8 cellular contexts compared by ENCODE assay signal in genomic region chr17:37047631-37048104, GRCh38.
DNase-seq lines count a peak whose midpoint lies in the region; ATAC-seq and TF ChIP-seq lines count a peak whose summit lies in the region.

No MANE protein-coding gene starts in this region.

- H3K27ac ChIP-seq in lower lobe of right lung, result no peak overlapping the region

- H3K4me1 ChIP-seq in lower lobe of right lung, result no peaks in the 10 kb centered on the region

- POLR2A ChIA-PET in activated CD4-positive, alpha-beta memory T cell treated with anti-CD3 and anti-CD28 coated beads, Interleukin-2, amount 10 ng/mL, durations not matched to agents 7 days and 5 days (lab: Charles Lee), result interaction anchor here (0.8 to 1.1 kb wide), 2 partner anchors 9 to 99 kb away, joined by 3 read pairs; partner anchors contain the start of gene AATF

- ATAC-seq in lower lobe of right lung, result peak; percentile 74 to 76
- ATAC-seq in GM19463 (IDR thresholded peaks at IDR 0.05; ENCODE audit: unreplicated experiment), result no peak

- H3K4me3 Mint-ChIP-seq in activated CD4-positive, alpha-beta memory T cell treated with anti-CD3 and anti-CD28 coated beads, Interleukin-2, amount 10 ng/mL, durations not matched to agents 7 days and 5 days, result no peak overlapping the region

- intact Hi-C loops in lower lobe of right lung (cut with DNase I), result no loop called here

- TF ChIP-seq CTCF in lower lobe of right lung (IDR thresholded peaks at IDR 0.05), result peak; percentile 82

- H3K36me3 Mint-ChIP-seq in activated CD4-positive, alpha-beta memory T cell treated with anti-CD3 and anti-CD28 coated beads, Interleukin-2, amount 10 ng/mL, durations not matched to agents 7 days and 5 days (ENCODE audit: low read depth), result peaks cover 9% of the 10 kb centered on the region

- H3K27ac Mint-ChIP-seq in activated CD4-positive, alpha-beta memory T cell treated with anti-CD3 and anti-CD28 coated beads, Interleukin-2, amount 10 ng/mL, durations not matched to agents 7 days and 5 days, result no peak overlapping the region

- H3K9me3 ChIP-seq in lower lobe of right lung, result no peaks in the 10 kb centered on the region

- CTCF ChIA-PET in activated CD4-positive, alpha-beta memory T cell treated with anti-CD3 and anti-CD28 coated beads, Interleukin-2, amount 10 ng/mL, durations not matched to agents 7 days and 5 days (lab: Charles Lee), result interaction anchor here (0.6 to 2.7 kb wide), 34 partner anchors 9 to 447 kb away, joined by 3 to 14 read pairs (median 4); partner anchors contain the start of genes AATF and MRM1

- no peaks in the 10 kb centered on the region for H3K27me3 Mint-ChIP-seq in activated CD4-positive, alpha-beta memory T cell treated with anti-CD3 and anti-CD28 coated beads, Interleukin-2, amount 10 ng/mL, durations not matched to agents 7 days and 5 days

- H3K27me3 ChIP-seq in lower lobe of right lung (ENCODE audit: low read depth), result no peaks in the 10 kb centered on the region

- H3K4me1 Mint-ChIP-seq in activated CD4-positive, alpha-beta memory T cell treated with anti-CD3 and anti-CD28 coated beads, Interleukin-2, amount 10 ng/mL, durations not matched to agents 7 days and 5 days, result peaks cover 9% of the 10 kb centered on the region

- DNase-seq in CD1c-positive myeloid dendritic cell (ENCODE audit: extremely low spot score) (peak; percentile 79), HS-27A (ENCODE audit: low read depth) (peak; percentile 7), NCI-H82 treated with DMSO at 0.1 percent for 48 hours (lab: John Stamatoyannopoulos, UW; ENCODE audit: unreplicated experiment) (peak; percentile 78), ecto neural progenitor cell (ENCODE audit: low spot score) (peak; percentile 90), lower lobe of right lung (peak; percentile 81)
- peak; percentile 84 for DNase-seq in activated CD4-positive, alpha-beta memory T cell treated with anti-CD3 and anti-CD28 coated beads, Interleukin-2, amount 10 ng/mL, durations not matched to agents 7 days and 5 days
- peak; percentile 47 for DNase-seq in stimulated activated CD8-positive, alpha-beta memory T cell treated with anti-CD3 and anti-CD28 coated beads, Interleukin-12 subunit alpha, Interleukin-12 subunit beta, amount 100 ng/mL, for 24 hours (ENCODE audit: extremely low read depth)

- no peaks in the 10 kb centered on the region for H3K9me3 Mint-ChIP-seq in activated CD4-positive, alpha-beta memory T cell treated with anti-CD3 and anti-CD28 coated beads, Interleukin-2, amount 10 ng/mL, durations not matched to agents 7 days and 5 days

- no peak overlapping the region for H3K4me3 ChIP-seq in lower lobe of right lung

- peaks cover 45% of the 10 kb centered on the region for H3K36me3 ChIP-seq in lower lobe of right lung

Comparison
In these comparisons a context has a peak if more than half of its experiments do, and no peak if none do; other contexts are left out.
1. DNase-seq: peak in every context shown above with its lines; median percentile 90 in ecto neural progenitor cell; 84 in activated CD4-positive, alpha-beta memory T cell treated with anti-CD3 and anti-CD28 coated beads, Interleukin-2, amount 10 ng/mL, durations not matched to agents 7 days and 5 days; 81 in lower lobe of right lung; 79 in CD1c-positive myeloid dendritic cell; 78 in NCI-H82 treated with DMSO at 0.1 percent for 48 hours; 47 in stimulated activated CD8-positive, alpha-beta memory T cell treated with anti-CD3 and anti-CD28 coated beads, Interleukin-12 subunit alpha, Interleukin-12 subunit beta, amount 100 ng/mL, for 24 hours; 7 in HS-27A.